Comparison of ENCODE assay signal across 8 cellular contexts in the genomic region with DNA sequence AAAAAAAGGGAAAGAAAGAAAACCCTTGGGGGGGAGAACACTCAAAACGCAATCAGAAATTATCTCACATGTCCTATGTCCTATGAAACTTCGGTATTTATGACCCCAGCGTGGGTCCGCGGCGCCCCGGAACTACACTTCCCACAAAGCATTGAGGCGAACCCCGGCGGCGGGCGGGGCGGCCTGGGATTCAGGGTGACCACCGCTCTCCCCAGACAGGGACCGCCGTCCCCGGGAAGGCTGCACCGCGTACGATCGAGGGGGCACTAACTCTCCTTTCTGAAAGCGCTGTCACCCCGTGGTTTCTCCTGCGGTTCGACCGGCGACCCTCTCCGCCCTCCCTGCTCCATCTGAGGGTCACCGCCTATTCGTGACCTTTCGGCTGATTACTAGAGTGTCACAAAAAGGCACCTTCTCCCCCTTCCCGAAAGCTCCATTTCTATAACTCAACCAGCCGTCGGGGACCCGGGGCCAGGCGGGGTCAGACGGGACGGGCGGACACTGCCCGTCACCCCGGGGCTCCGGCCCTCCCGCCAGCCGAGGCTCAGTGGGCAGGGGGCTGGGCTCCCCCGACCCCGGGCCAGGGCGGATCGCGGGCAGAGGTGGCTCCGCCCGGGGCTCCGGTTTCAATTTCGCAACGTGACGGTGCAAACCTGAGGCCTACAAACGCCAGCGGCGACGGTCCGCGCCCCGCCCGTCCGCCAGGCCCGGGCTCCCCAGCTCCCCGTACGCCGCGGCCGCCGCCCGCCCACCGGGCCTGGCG. TPM values are rescaled to one million over a fixed set of nuclear protein-coding genes. Genes with fewer than 3 reads are reported as not detected.
DNase-seq lines count a peak whose midpoint lies in the region; ATAC-seq and TF ChIP-seq lines count a peak whose summit lies in the region.

No MANE protein-coding gene starts in this region.

- TF ChIP-seq CTCF in VCaP (conservative IDR thresholded peaks at IDR 0.05) = no peak
- no peak for TF ChIP-seq CTCF in breast epithelium (IDR thresholded peaks at IDR 0.05)
- no peak for TF ChIP-seq CTCF in smooth muscle cell (IDR thresholded peaks at IDR 0.05; ENCODE audit: borderline replicate concordance, insufficient read depth, poor library complexity, severe bottlenecking)

- H3K79me2 ChIP-seq in smooth muscle cell (ENCODE audit: low read depth) = peaks cover 53% of the 10 kb centered on the region

- peak overlapping the region; percentile 97 for H2AFZ ChIP-seq in smooth muscle cell (ENCODE audit: low read depth)

- peak overlapping the region; percentile 100 for H3K27ac ChIP-seq in VCaP
- H3K27ac ChIP-seq in breast epithelium = peak overlapping the region; percentile 97 to 100
- peak overlapping the region; percentile 94 for H3K27ac ChIP-seq in smooth muscle cell (ENCODE audit: low read depth)

- H3K36me3 ChIP-seq in breast epithelium = no peaks in the 10 kb centered on the region
- H3K36me3 ChIP-seq in smooth muscle cell (ENCODE audit: low read depth) = no peaks in the 10 kb centered on the region

- WGBS in smooth muscle cell (ENCODE audit: low lambda C conversion rate) = 1% methylated on average over 71 of the region's 74 CpGs

- H3K9ac ChIP-seq in smooth muscle cell (ENCODE audit: low read depth) = peak overlapping the region; percentile 93

- H3K27me3 ChIP-seq in breast epithelium (no peaks in the 10 kb centered on the region), smooth muscle cell (ENCODE audit: low read depth) (no peaks in the 10 kb centered on the region)

- ATAC-seq in GM18508 (IDR thresholded peaks at IDR 0.05; ENCODE audit: insufficient read depth, unreplicated experiment) (peak; percentile 41), HG02759 (IDR thresholded peaks at IDR 0.05; ENCODE audit: unreplicated experiment) (peak; percentile 62)

- TF ChIP-seq POLR2A in breast epithelium (IDR thresholded peaks at IDR 0.05) = peak; percentile 53

- peak overlapping the region; percentile 86 for H3K4me2 ChIP-seq in smooth muscle cell

- peaks cover 19% of the 10 kb centered on the region for H3F3A ChIP-seq in smooth muscle cell (ENCODE audit: low read depth)

- H3K4me1 ChIP-seq in breast epithelium = peaks cover 0 to 4% of the 10 kb centered on the region in 2 donors
- H3K4me1 ChIP-seq in smooth muscle cell (ENCODE audit: low read depth) = peaks cover 11% of the 10 kb centered on the region

- H4K20me1 ChIP-seq in smooth muscle cell (ENCODE audit: low read depth) = peaks cover 47% of the 10 kb centered on the region

- DNase-seq in NCI-H1436 (lab: John Stamatoyannopoulos, UW) = peak; percentile 48
- DNase-seq in breast epithelium (ENCODE audit: low spot score in 2 of 2) = peak; percentile 52 to 74
- DNase-seq in iPS-NIHi7 (ENCODE audit: extremely low spot score) = peak; percentile 85
- DNase-seq in smooth muscle cell (lab: John Stamatoyannopoulos, UW; ENCODE audit: unreplicated experiment) = peak; percentile 46
- no peak for DNase-seq in middle frontal gyrus (ENCODE audit: extremely low spot score, low spot score)

- intact Hi-C loops in breast epithelium (cut with DNase I; ENCODE audit: low total_unique reads) = loop anchor here (1.0 kb wide), 1 partner anchor 9 kb away; no protein-coding TSS in a partner anchor

- H3K4me3 ChIP-seq in breast epithelium (peak overlapping the region; percentile 92 to 93 (median 93)), smooth muscle cell (peak overlapping the region; percentile 94)

- H3K9me3 ChIP-seq in breast epithelium (no peaks in the 10 kb centered on the region), smooth muscle cell (replicated peaks; ENCODE audit: low read depth) (no peaks in the 10 kb centered on the region)

RNA-seq across cellular contexts. Expression of gene ECPAS, which starts 1.3 kb away (rescaled TPM):
- total RNA-seq in breast epithelium = 100 to 1,000 TPM in 1 of 3 donors, 10 to 100 TPM in 2; 91.6 to 159 (median 94.1) TPM
- 53.7 and 62.2 TPM in 2 replicates for total RNA-seq in smooth muscle cell
- 24.1 and 32.1 TPM in 2 replicates for polyA plus RNA-seq in smooth muscle cell

RNA-seq across cellular contexts. Expression of gene ZNF483, which starts 42.1 kb away (rescaled TPM):
- 10 to 100 TPM in 2 of 3 donors, 1 to 10 TPM in 1; 5.9 to 24.9 (median 16.4) TPM for total RNA-seq in breast epithelium
- total RNA-seq in smooth muscle cell = 0.54 and 0.67 TPM in 2 replicates
- polyA plus RNA-seq in smooth muscle cell = 0.31 and 0.53 TPM in 2 replicates
